In the genomic region with DNA sequence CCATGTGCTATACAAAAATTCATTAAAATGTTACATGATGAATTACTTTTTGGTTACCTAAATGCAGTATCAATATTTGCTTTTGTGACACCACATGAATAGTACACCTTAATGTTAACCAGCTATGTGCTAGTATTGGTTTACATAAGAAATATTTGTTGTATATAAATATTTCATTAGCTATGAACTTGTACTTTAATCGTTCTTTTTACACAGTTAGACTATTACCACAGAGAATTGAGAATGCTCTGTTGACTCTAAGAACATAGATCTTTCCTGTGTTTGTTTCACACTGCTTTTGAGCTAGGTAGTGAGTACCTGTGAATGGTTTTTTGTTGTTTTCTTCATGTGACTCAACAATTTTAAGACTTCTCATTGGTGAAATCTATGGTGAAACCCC, we compare ENCODE assay signal across 32 cellular contexts.
DNase-seq lines count a peak whose midpoint lies in the region; ATAC-seq, FAIRE-seq and TF ChIP-seq lines count a peak whose summit lies in the region.
"Had no signal": no experiment of that assay in that cellular context is flagged by ENCODE, and none has a peak within 500 bp of the region (broad histone marks: within the 10 kb centered on the region; RNA-seq: fewer than 3 reads in every experiment).

No MANE protein-coding gene starts in this region.

- 79% methylated on average over 1 of the region's 1 CpG for WGBS in GM12878 (ENCODE audit: insufficient coverage, insufficient replicate concordance, low lambda C conversion rate, missing lambda C conversion rate)

- H3K9ac ChIP-seq in KMS-11 = peak overlapping the region; percentile 57; the same call in 1 of the 2 replicates
- H3K9ac ChIP-seq in GM12878 (ENCODE audit: control insufficient read depth, insufficient read depth, low read length) = no peak overlapping the region
- H3K9ac ChIP-seq: BLaER1 treated with 17β-estradiol and CSF1 and Interleukin-3, amounts not matched to agents 10 nM and 100 nM had no signal

- TF ChIP-seq EP300 in GM12878 (IDR thresholded peaks at IDR 0.05; ENCODE audit: borderline replicate concordance in 1 of 2, control insufficient read depth in 1 of 2, low read depth in 2 of 2, low read length in 2 of 2) = no peak

- H3K4me2 ChIP-seq in KMS-11 = peak overlapping the region; percentile 64
- no peak overlapping the region; the same call in 1 of the 2 replicates for H3K4me2 ChIP-seq in GM12878 (ENCODE audit: control insufficient read depth, insufficient read depth)

- no peak for TF ChIP-seq POLR2A in GM12878 (IDR thresholded peaks at IDR 0.05; ENCODE audit: low read depth, low read length)

- no peaks in the 10 kb centered on the region for H3K9me3 ChIP-seq in CD4-positive, CD25-positive, alpha-beta regulatory T cell (ENCODE audit: control insufficient read depth in 2 of 2, low read length in 2 of 2)
- H3K9me3 ChIP-seq in GM12878 (replicated peaks; ENCODE audit: control insufficient read depth, insufficient read depth, low read length) = no peaks in the 10 kb centered on the region
- H3K9me3 ChIP-seq: BLaER1 treated with 17β-estradiol and CSF1 and Interleukin-3, amounts not matched to agents 10 nM and 100 nM; colonic mucosa; left lung; stomach; transverse colon had no signal

- H3K4me3 ChIP-seq in CD4-positive, CD25-positive, alpha-beta regulatory T cell (ENCODE audit: low read depth, low read length) = peak overlapping the region; percentile 9
- H3K4me3 ChIP-seq in KMS-11 (IDR thresholded peaks at IDR 0.05; ENCODE audit: insufficient read depth, low read depth, low read length) = no peak overlapping the region
- H3K4me3 ChIP-seq in GM12878 = no peak overlapping the region
- no peak overlapping the region for H3K4me3 ChIP-seq in H7 (ENCODE audit: insufficient read depth, low read depth, low read length)
- H3K4me3 ChIP-seq: BLaER1 treated with 17β-estradiol and CSF1 and Interleukin-3, amounts not matched to agents 10 nM and 100 nM; cardiac muscle cell; colonic mucosa; left lung; stomach; transverse colon had no signal

- H3K27me3 Mint-ChIP-seq in CD4-positive, CD25-positive, alpha-beta regulatory T cell = no peaks in the 10 kb centered on the region
- no peaks in the 10 kb centered on the region for H3K27me3 Mint-ChIP-seq in osteocyte (ENCODE audit: unreplicated experiment)
- H3K27me3 Mint-ChIP-seq: activated naive CD8-positive, alpha-beta T cell treated with anti-CD3 and anti-CD28 coated beads, Interleukin-2, amount 10 ng/mL, durations not matched to agents 7 days and 5 days; activated T-helper 17 cell treated with anti-CD3 and anti-CD28 coated beads, Interleukin-2, amount 50 U/mL, for 72 hours; memory B cell had no signal

- H4K20me1 ChIP-seq in KMS-11 (ENCODE audit: insufficient read depth) (peaks cover 3% of the 10 kb centered on the region; the same call in 1 of the 2 replicates), GM12878 (ENCODE audit: control insufficient read depth, insufficient read depth) (no peaks in the 10 kb centered on the region)

- H3K36me3 ChIP-seq in CD4-positive, CD25-positive, alpha-beta regulatory T cell (ENCODE audit: control insufficient read depth, insufficient read depth, low read length) = no peaks in the 10 kb centered on the region
- H3K36me3 ChIP-seq in KMS-11 (ENCODE audit: insufficient read depth) (no peaks in the 10 kb centered on the region), GM12878 (ENCODE audit: control insufficient read depth in 2 of 2, insufficient read depth in 2 of 2, low read length in 1 of 2) (no peaks in the 10 kb centered on the region; a peak in 2 of 4 replicates), H7 (replicated peaks; ENCODE audit: control insufficient read depth, insufficient read depth, low read length) (no peaks in the 10 kb centered on the region)
- H3K36me3 ChIP-seq: cardiac muscle cell, colonic mucosa, left lung, stomach, transverse colon had no signal

- no peak for TF ChIP-seq RAD21 in GM12878 (IDR thresholded peaks at IDR 0.05; ENCODE audit: insufficient read depth, low read depth, low read length)

- no TSS peak for BruUV-seq in GM12878 (replicated peaks; lab: Mats Ljungman, UMichigan)

- no peak for ATAC-seq in CD4-positive, CD25-positive, alpha-beta regulatory T cell (ENCODE audit: low read depth in 2 of 2)
- ATAC-seq in GM12878 = peak; percentile 34; the same call in 2 of the 3 replicates
- ATAC-seq in HG03045 (IDR thresholded peaks at IDR 0.05; ENCODE audit: unreplicated experiment) = no peak
- ATAC-seq: activated CD8-positive, alpha-beta T cell treated with anti-CD3 and anti-CD28 coated beads, Interleukin-2, amount 10 ng/mL, durations not matched to agents 7 days and 5 days; activated T-helper 17 cell treated with anti-CD3 and anti-CD28 coated beads, Interleukin-2, amount 50 U/mL, for 72 hours; left lung had no signal

- H3K4me1 ChIP-seq in CD4-positive, CD25-positive, alpha-beta regulatory T cell (ENCODE audit: control insufficient read depth, insufficient read depth, low read length, poor library complexity, severe bottlenecking) = peaks cover 54% of the 10 kb centered on the region
- peaks cover 74% of the 10 kb centered on the region for H3K4me1 ChIP-seq in KMS-11 (ENCODE audit: low read depth, poor library complexity, severe bottlenecking)
- H3K4me1 ChIP-seq in GM12878 (ENCODE audit: control insufficient read depth, insufficient read depth, low read length) = peaks cover 19% of the 10 kb centered on the region; the same call in 1 of the 2 replicates
- H3K4me1 ChIP-seq: colonic mucosa had no signal

- no peak overlapping the region for H2AFZ ChIP-seq in KMS-11 (ENCODE audit: low read depth)
- H2AFZ ChIP-seq in GM12878 (ENCODE audit: control insufficient read depth, low read depth, low read length) = no peak overlapping the region

- H3K27ac Mint-ChIP-seq in CD4-positive, CD25-positive, alpha-beta regulatory T cell = peak overlapping the region; percentile 22 to 54 (median 28)
- H3K27ac Mint-ChIP-seq in osteocyte (ENCODE audit: unreplicated experiment) = peak overlapping the region; percentile 43
- H3K27ac Mint-ChIP-seq: activated CD8-positive, alpha-beta T cell treated with anti-CD3 and anti-CD28 coated beads, Interleukin-2, amount 10 ng/mL, durations not matched to agents 7 days and 5 days; activated naive CD8-positive, alpha-beta T cell treated with anti-CD3 and anti-CD28 coated beads, Interleukin-2, amount 10 ng/mL, durations not matched to agents 7 days and 5 days; memory B cell had no signal

- H3K79me2 ChIP-seq in KMS-11 (ENCODE audit: insufficient read depth, low read depth) = peaks cover 93% of the 10 kb centered on the region
- H3K79me2 ChIP-seq in GM12878 (ENCODE audit: control insufficient read depth, insufficient read depth, low read length) = peaks cover 90% of the 10 kb centered on the region

- peak overlapping the region in 1 of 4 donors; percentile 25 for H3K4me3 Mint-ChIP-seq in CD4-positive, CD25-positive, alpha-beta regulatory T cell
- no peak overlapping the region for H3K4me3 Mint-ChIP-seq in osteocyte (ENCODE audit: unreplicated experiment)
- H3K4me3 Mint-ChIP-seq: activated CD8-positive, alpha-beta T cell treated with anti-CD3 and anti-CD28 coated beads, Interleukin-2, amount 10 ng/mL, durations not matched to agents 7 days and 5 days; activated naive CD8-positive, alpha-beta T cell treated with anti-CD3 and anti-CD28 coated beads, Interleukin-2, amount 10 ng/mL, durations not matched to agents 7 days and 5 days; memory B cell had no signal

- TF ChIP-seq CTCF in KMS-11 (conservative IDR thresholded peaks at IDR 0.05; ENCODE audit: low read depth, low read length) (no peak), GM12878 (IDR thresholded peaks at IDR 0.05 in 2 of 3, conservative IDR thresholded peaks at IDR 0.05 in 1 of 3; ENCODE audit: control insufficient read depth in 2 of 3, extremely low read depth in 1 of 3, insufficient read depth in 1 of 3, low read depth in 3 of 3, low read length in 3 of 3) (no peak), osteocyte (IDR thresholded peaks at IDR 0.05) (no peak)

- no peak overlapping the region for H3K27ac ChIP-seq in CD4-positive, CD25-positive, alpha-beta regulatory T cell (ENCODE audit: insufficient read depth, low read length, poor library complexity, severe bottlenecking)
- H3K27ac ChIP-seq in KMS-11 (peak overlapping the region; percentile 87; the same call in 1 of the 2 replicates), GM12878 (ENCODE audit: control insufficient read depth, insufficient read depth) (no peak overlapping the region)
- H3K27ac ChIP-seq: colonic mucosa, epithelial cell of prostate had no signal

- RAD21 ChIA-PET in GM12878 (lab: Charles Lee; ENCODE audit: unreplicated experiment) = interaction anchor here (0.5 to 2.9 kb wide), 8 partner anchors 8 to 113 kb away, joined by 3 to 13 read pairs (median 5); no protein-coding TSS in a partner anchor

- POLR2A ChIA-PET in GM12878 (lab: Charles Lee) = interaction anchor here (0.6 to 1.4 kb wide), 5 partner anchors 8 to 117 kb away, joined by 3 to 7 read pairs (median 4); no protein-coding TSS in a partner anchor

- SMC1A ChIA-PET in GM12878 (lab: Charles Lee; ENCODE audit: uncharacterized antibody, unreplicated experiment) = interaction anchor here (0.7 to 8.6 kb wide), 12 partner anchors 10 to 86 kb away, joined by 3 to 88 read pairs (median 8); no protein-coding TSS in a partner anchor

- CTCF ChIA-PET in GM12878 (lab: Yijun Ruan, JAX) = interaction anchor here (1.0 to 3.6 kb wide), 10 partner anchors 9 to 113 kb away, joined by 3 to 33 read pairs (median 6); partner anchors contain the start of gene KANSL1

- intact Hi-C loops in GM12878 (cut with micrococcal nuclease; ENCODE audit: unreplicated experiment) = loop anchor here (5.0 kb wide), 3 partner anchors 32 to 92 kb away; partner anchors contain the start of gene KANSL1

- no peak for DNase-seq in CD4-positive, CD25-positive, alpha-beta regulatory T cell
- DNase-seq in GM12878 (ENCODE audit: low read depth, low spot score) (no peak), osteocyte (ENCODE audit: extremely low spot score, unreplicated experiment) (no peak), H7 (no peak), NCI-H128 (lab: John Stamatoyannopoulos, UW; ENCODE audit: unreplicated experiment) (no peak), GF-D8 (lab: John Stamatoyannopoulos, UW) (no peak)
- DNase-seq: activated CD4-positive, alpha-beta T cell treated with anti-CD3 and anti-CD28 coated beads for 4 hours; activated CD8-positive, alpha-beta T cell treated with anti-CD3 and anti-CD28 coated beads, Interleukin-2, amount 10 ng/mL, durations not matched to agents 7 days and 5 days; activated naive CD8-positive, alpha-beta T cell treated with anti-CD3 and anti-CD28 coated beads, Interleukin-2, amount 10 ng/mL, durations not matched to agents 7 days and 5 days; aorta; colonic mucosa; DMS79; effector CD4-positive, alpha-beta T cell; GDM1; glutamatergic neuron; KBM-7; left lung; MM.1S; NCI-H1417 treated with DMSO at 0.1 percent for 48 hours; NCI-H2107; SIG-M5; stomach; T-helper 9 cell; transverse colon had no signal

- FAIRE-seq in GM12878 (lab: Jason Lieb, UNC) = no peak
- FAIRE-seq: HTR-8/SVneo had no signal

- no peaks in the 10 kb centered on the region for H3K27me3 ChIP-seq in CD4-positive, CD25-positive, alpha-beta regulatory T cell (ENCODE audit: control insufficient read depth, insufficient read depth, low read length)
- H3K27me3 ChIP-seq in KMS-11 (ENCODE audit: insufficient read depth, low read depth) (no peaks in the 10 kb centered on the region), GM12878 (replicated peaks in 1 of 2; ENCODE audit: control insufficient read depth in 2 of 2, insufficient read depth in 2 of 2, low read length in 1 of 2) (no peaks in the 10 kb centered on the region), H7 (ENCODE audit: control insufficient read depth, insufficient read depth, low read length) (no peaks in the 10 kb centered on the region)
- H3K27me3 ChIP-seq: BLaER1 treated with 17β-estradiol and CSF1 and Interleukin-3, amounts not matched to agents 10 nM and 100 nM; cardiac muscle cell; colonic mucosa; left lung; stomach; transverse colon had no signal

- peaks cover 62 to 85% (median 68%) of the 10 kb centered on the region in 4 donors for H3K4me1 Mint-ChIP-seq in CD4-positive, CD25-positive, alpha-beta regulatory T cell
- peaks cover 51% of the 10 kb centered on the region for H3K4me1 Mint-ChIP-seq in osteocyte (ENCODE audit: unreplicated experiment)

- in situ Hi-C loops in GM12878 (cut with MboI) = no loop called here

- H3K36me3 Mint-ChIP-seq in CD4-positive, CD25-positive, alpha-beta regulatory T cell = no peaks in the 10 kb centered on the region
- peaks cover 4% of the 10 kb centered on the region for H3K36me3 Mint-ChIP-seq in osteocyte (ENCODE audit: unreplicated experiment)
- H3K36me3 Mint-ChIP-seq: memory B cell had no signal

- no peaks in the 10 kb centered on the region for H3K9me3 Mint-ChIP-seq in CD4-positive, CD25-positive, alpha-beta regulatory T cell
- H3K9me3 Mint-ChIP-seq in osteocyte (ENCODE audit: unreplicated experiment) = no peaks in the 10 kb centered on the region
- H3K9me3 Mint-ChIP-seq: activated naive CD8-positive, alpha-beta T cell treated with anti-CD3 and anti-CD28 coated beads, Interleukin-2, amount 10 ng/mL, durations not matched to agents 7 days and 5 days; activated T-helper 17 cell treated with anti-CD3 and anti-CD28 coated beads, Interleukin-2, amount 50 U/mL, for 72 hours; memory B cell had no signal
